Comparison of ENCODE assay signal across 8 cellular contexts in genomic region chr2:189783451-189783926, GRCh38. TPM values are rescaled to one million over a fixed set of nuclear protein-coding genes. Genes with fewer than 3 reads are reported as not detected.
DNase-seq lines count a peak whose midpoint lies in the region; ATAC-seq and TF ChIP-seq lines count a peak whose summit lies in the region.

No MANE protein-coding gene starts in this region.

- H3K36me3 ChIP-seq in CD4-positive, CD25-positive, alpha-beta regulatory T cell (ENCODE audit: control insufficient read depth, insufficient read depth, low read length) = peaks cover 26% of the 10 kb centered on the region
- peaks cover 19% of the 10 kb centered on the region for H3K36me3 ChIP-seq in effector memory CD4-positive, alpha-beta T cell (ENCODE audit: control insufficient read depth, insufficient read depth, low read length)
- no peaks in the 10 kb centered on the region for H3K36me3 ChIP-seq in mucosa of descending colon (ENCODE audit: low read depth)

- peaks cover 37% of the 10 kb centered on the region for H3K36me3 Mint-ChIP-seq in CD4-positive, CD25-positive, alpha-beta regulatory T cell

- in situ Hi-C loops in G401 (cut with HindIII; ENCODE audit: low sequenced_read_pairs) = no loop called here

- no peaks in the 10 kb centered on the region for H3K27me3 ChIP-seq in CD4-positive, CD25-positive, alpha-beta regulatory T cell (ENCODE audit: control insufficient read depth, insufficient read depth, low read length)
- no peaks in the 10 kb centered on the region for H3K27me3 ChIP-seq in effector memory CD4-positive, alpha-beta T cell (replicated peaks; ENCODE audit: control insufficient read depth, insufficient read depth, low read length, poor library complexity, severe bottlenecking)

- H3K4me1 Mint-ChIP-seq in CD4-positive, CD25-positive, alpha-beta regulatory T cell = peaks cover 38 to 70% (median 52%) of the 10 kb centered on the region in 4 donors

- intact Hi-C loops in mucosa of descending colon (cut with DNase I, micrococcal nuclease) = no loop called here

- TF ChIP-seq CTCF in mucosa of descending colon (IDR thresholded peaks at IDR 0.05) = no peak

- H3K27ac Mint-ChIP-seq in CD4-positive, CD25-positive, alpha-beta regulatory T cell = peak overlapping the region; percentile 94 to 95 (median 94)

- no peaks in the 10 kb centered on the region for H3K9me3 Mint-ChIP-seq in CD4-positive, CD25-positive, alpha-beta regulatory T cell

- peak overlapping the region; percentile 95 for H3K27ac ChIP-seq in CD4-positive, CD25-positive, alpha-beta regulatory T cell (ENCODE audit: insufficient read depth, low read length, poor library complexity, severe bottlenecking)
- H3K27ac ChIP-seq in effector memory CD4-positive, alpha-beta T cell (ENCODE audit: insufficient read depth, low read length, poor library complexity, severe bottlenecking) = peak overlapping the region; percentile 94

- peak overlapping the region; percentile 96 to 98 (median 97) for H3K4me3 Mint-ChIP-seq in CD4-positive, CD25-positive, alpha-beta regulatory T cell

- no peaks in the 10 kb centered on the region for H3K9me3 ChIP-seq in CD4-positive, CD25-positive, alpha-beta regulatory T cell (ENCODE audit: control insufficient read depth in 2 of 2, low read length in 2 of 2)
- H3K9me3 ChIP-seq in effector memory CD4-positive, alpha-beta T cell (ENCODE audit: control insufficient read depth, low read length) = no peaks in the 10 kb centered on the region
- H3K9me3 ChIP-seq in mucosa of descending colon = no peaks in the 10 kb centered on the region

- H3K4me3 ChIP-seq in CD4-positive, CD25-positive, alpha-beta regulatory T cell (ENCODE audit: low read depth, low read length) = peak overlapping the region; percentile 92
- H3K4me3 ChIP-seq in effector memory CD4-positive, alpha-beta T cell (ENCODE audit: insufficient read depth, low read depth, low read length, poor library complexity, severe bottlenecking) = peak overlapping the region; percentile 86
- H3K4me3 ChIP-seq in mucosa of descending colon = peak overlapping the region; percentile 70

- no peaks in the 10 kb centered on the region for H3K27me3 Mint-ChIP-seq in CD4-positive, CD25-positive, alpha-beta regulatory T cell

- no peak for ATAC-seq in CD4-positive, CD25-positive, alpha-beta regulatory T cell (ENCODE audit: low read depth in 2 of 2)
- ATAC-seq in GM19043 (IDR thresholded peaks at IDR 0.05; ENCODE audit: low read depth, unreplicated experiment) (peak; percentile 15), HG03342 (IDR thresholded peaks at IDR 0.05; ENCODE audit: unreplicated experiment) (peak; percentile 12), mucosa of descending colon (peak; percentile 14), GM19397 (IDR thresholded peaks at IDR 0.05; ENCODE audit: unreplicated experiment) (no peak)

- peaks cover 38% of the 10 kb centered on the region for H3K4me1 ChIP-seq in CD4-positive, CD25-positive, alpha-beta regulatory T cell (ENCODE audit: control insufficient read depth, insufficient read depth, low read length, poor library complexity, severe bottlenecking)
- H3K4me1 ChIP-seq in effector memory CD4-positive, alpha-beta T cell (ENCODE audit: control insufficient read depth, insufficient read depth, low read length, poor library complexity, severe bottlenecking) = peaks cover 18% of the 10 kb centered on the region
- H3K4me1 ChIP-seq in mucosa of descending colon (ENCODE audit: low read depth) = peaks cover 6% of the 10 kb centered on the region

- DNase-seq in CD4-positive, CD25-positive, alpha-beta regulatory T cell = peak in 1 of 3 donors; percentile 62
- DNase-seq in RPMI7951 (ENCODE audit: low read depth) (peak; percentile 53), mucosa of descending colon (no peak), G401 (ENCODE audit: low spot score) (no peak)
- DNase-seq in effector memory CD4-positive, alpha-beta T cell = no peak

RNA-seq across cellular contexts. Expression of gene ORMDL1, which starts 0.7 kb away (rescaled TPM):
- 141 TPM for total RNA-seq in CD4-positive, CD25-positive, alpha-beta regulatory T cell
- polyA plus RNA-seq in CD4-positive, CD25-positive, alpha-beta regulatory T cell = 10 to 100 TPM; 81.4 to 97.2 (median 87.5) TPM
- total RNA-seq in RPMI7951 (2014; rRNA removed; shearing (Covaris generic)) = 75.7 and 84.3 TPM in 2 replicates
- 10 to 100 TPM; 41.9 to 47.2 (median 44.5) TPM for total RNA-seq in mucosa of descending colon
- total RNA-seq in G401 (2014; rRNA removed; shearing (Covaris generic)) = 39.1 and 63.5 TPM in 2 replicates

RNA-seq across cellular contexts. Expression of gene PMS1, which starts 0.8 kb away (rescaled TPM):
- total RNA-seq in CD4-positive, CD25-positive, alpha-beta regulatory T cell = 24.3 TPM
- 10 to 100 TPM; 10.1 to 12.7 (median 10.9) TPM for polyA plus RNA-seq in CD4-positive, CD25-positive, alpha-beta regulatory T cell
- total RNA-seq in RPMI7951 (2014; rRNA removed; shearing (Covaris generic)) = 27.3 and 30.3 TPM in 2 replicates
- total RNA-seq in mucosa of descending colon = 10 to 100 TPM; 13.5 to 30.3 (median 17.2) TPM
- 25.2 and 28.2 TPM in 2 replicates for total RNA-seq in G401 (2014; rRNA removed; shearing (Covaris generic))

RNA-seq across cellular contexts. Expression of gene OSGEPL1, which starts 20.9 kb away (rescaled TPM):
- 5.7 TPM for total RNA-seq in CD4-positive, CD25-positive, alpha-beta regulatory T cell
- polyA plus RNA-seq in CD4-positive, CD25-positive, alpha-beta regulatory T cell = 10 to 100 TPM; 11.5 to 15.6 (median 15.3) TPM
- total RNA-seq in RPMI7951 (2014; rRNA removed; shearing (Covaris generic)) = 19.7 and 27.6 TPM in 2 replicates
- total RNA-seq in mucosa of descending colon = 1 to 10 TPM; 3.9 to 5.1 (median 4.3) TPM
- total RNA-seq in G401 (2014; rRNA removed; shearing (Covaris generic)) = 7.6 and 8.6 TPM in 2 replicates

Comparison
In these comparisons a context has a peak if more than half of its experiments do, and no peak if none do; other contexts are left out.
1. ATAC-seq: peak in GM19043 (single experiment), HG03342 (single experiment) and mucosa of descending colon (single experiment); none in CD4-positive, CD25-positive, alpha-beta regulatory T cell (0 of 2) and GM19397 (single experiment).
2. Peak in every context shown above with its lines, with median percentiles within 50 percentile points of each other: H3K4me3 ChIP-seq.